Comparison of ENCODE assay signal across 8 cellular contexts in the genomic region with DNA sequence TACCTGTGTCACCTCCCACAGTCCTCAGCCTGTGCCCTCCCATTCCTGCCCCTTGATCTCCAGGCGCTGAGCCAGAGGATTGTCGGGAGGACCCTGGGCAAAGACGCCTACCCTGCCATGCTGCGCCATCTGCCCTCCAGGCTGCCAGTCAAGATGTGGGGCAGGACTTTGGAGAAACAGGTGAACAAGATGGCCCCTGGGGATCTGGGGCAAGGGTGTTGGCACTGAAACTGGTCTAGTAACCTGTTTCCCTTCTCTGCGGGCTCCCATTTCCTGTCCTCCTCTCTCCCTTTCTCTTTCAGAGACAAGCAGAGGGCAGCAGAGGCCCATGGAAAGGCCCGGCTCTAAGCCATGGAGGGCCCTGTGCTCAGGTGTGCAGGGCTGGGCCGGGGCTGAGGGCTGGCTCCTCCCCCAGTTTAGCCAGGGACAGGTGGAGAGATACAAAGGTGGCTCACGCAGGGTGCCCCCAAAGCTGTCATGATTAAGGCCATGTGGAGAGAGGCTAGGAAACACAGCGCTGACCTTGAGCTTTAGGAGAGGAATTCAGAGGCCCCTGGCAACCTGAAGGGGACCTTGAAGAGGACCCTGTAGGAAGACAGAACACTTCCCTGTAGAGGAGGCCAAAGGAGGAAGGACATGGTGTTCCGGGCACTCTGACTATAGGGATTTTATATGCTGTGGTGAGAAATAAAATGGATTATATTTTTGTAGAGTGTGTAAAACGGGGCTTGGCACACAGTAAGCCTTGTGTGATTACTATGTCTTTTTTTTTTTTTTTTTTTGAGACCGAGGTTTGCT. TPM values are rescaled to one million over a fixed set of nuclear protein-coding genes. Genes with fewer than 3 reads are reported as not detected.
A peak's percentile ranks its signal among the peaks of the same experiment; 100 is the strongest.
DNase-seq lines count a peak whose midpoint lies in the region; ATAC-seq and TF ChIP-seq lines count a peak whose summit lies in the region.

A gene (plus strand): TSS at position 74 of the 798 bp plus-strand sequence. CDS start 44 bp downstream, at position 118.

- no peaks in the 10 kb centered on the region for H3F3A ChIP-seq in PC-9 (ENCODE audit: insufficient read depth, low read depth)

- POLR2A ChIA-PET in PC-9 (lab: Charles Lee; ENCODE audit: unreplicated experiment), result no interaction called here

- H2AFZ ChIP-seq in PC-9, result peak within 1 kb of the TSS; percentile 43; the same call in 1 of the 2 replicates

- DNase-seq in ACHN (peak; percentile 31), HFF-Myc (ENCODE audit: extremely low read depth, low read depth) (no peak), PC-9 (peak; percentile 74), foreskin keratinocyte (peak; percentile 23 to 55)
- no peak for DNase-seq in activated CD4-positive, CD25-positive, alpha-beta regulatory T cell treated with anti-CD3 and anti-CD28 coated beads, Interleukin-2, amount 50 U/mL, for 72 hours

- H3K27me3 ChIP-seq in PC-9 (ENCODE audit: insufficient read depth, low read depth), result no peaks in the 10 kb centered on the region
- H3K27me3 ChIP-seq in foreskin keratinocyte, result no peaks in the 10 kb centered on the region

- intact Hi-C loops in PC-9 (cut with micrococcal nuclease; ENCODE audit: unreplicated experiment), result loop anchor here (1.0 to 5.0 kb wide), 5 partner anchors 39 to 1115 kb away; a partner anchor contains a TSS

- CTCF ChIA-PET in PC-9 (lab: Charles Lee), result no interaction called here

- H3K4me1 ChIP-seq in PC-9 (replicated peaks; ENCODE audit: insufficient read depth) (0 out of 2 replicates have a peak, but pooled peaks cover 5% of the 10 kb centered on the region), foreskin keratinocyte (no peaks in the 10 kb centered on the region)

- H3K79me2 ChIP-seq in PC-9 (ENCODE audit: low read depth), result no peaks in the 10 kb centered on the region

- no peak within 1 kb of the TSS for H3K4me3 ChIP-seq in HFF-Myc (replicated peaks; ENCODE audit: low read depth, low read length)
- H3K4me3 ChIP-seq in PC-9, result peak within 1 kb of the TSS; percentile 24; the same call in 1 of the 2 replicates

- no TSS peak for BruUV-seq in PC-9 (replicated peaks; lab: Mats Ljungman, UMichigan)

- no peaks in the 10 kb centered on the region for H4K20me1 ChIP-seq in PC-9 (ENCODE audit: insufficient read depth)

- H3K36me3 ChIP-seq in PC-9 (ENCODE audit: low read depth), result no peaks in the 10 kb centered on the region

- in situ Hi-C loops in ACHN (cut with HindIII; ENCODE audit: low pct_ligation_motif_present, low pct_unique_long_range_greater_than_20kb, low sequenced_read_pairs), result no loop called here

- peak within 1 kb of the TSS; percentile 62; the same call in 1 of the 2 replicates for H3K4me2 ChIP-seq in PC-9

- ATAC-seq in foreskin keratinocyte, result peak; percentile 98
- ATAC-seq in GM18519 (IDR thresholded peaks at IDR 0.05; ENCODE audit: low FRiP score, unreplicated experiment), result no peak
- no peak for ATAC-seq in HG02973 (IDR thresholded peaks at IDR 0.05; ENCODE audit: unreplicated experiment)
- ATAC-seq in GM19328 (IDR thresholded peaks at IDR 0.05; ENCODE audit: unreplicated experiment), result no peak

- H3K27ac ChIP-seq in PC-9 (peak within 1 kb of the TSS; percentile 53), foreskin keratinocyte (no peak within 1 kb of the TSS)

- TF ChIP-seq CTCF in HFF-Myc (IDR thresholded peaks at IDR 0.05; ENCODE audit: low read depth, low read length, missing control alignments), result peak; percentile 11
- TF ChIP-seq CTCF in PC-9 (conservative IDR thresholded peaks at IDR 0.05), result peak; percentile 53
- TF ChIP-seq CTCF in foreskin keratinocyte (conservative IDR thresholded peaks at IDR 0.05), result peak; percentile 72

- H3K9me3 ChIP-seq in PC-9 (ENCODE audit: insufficient read depth, low read depth), result no peaks in the 10 kb centered on the region

- no peaks in the 10 kb centered on the region for H3K9me2 ChIP-seq in PC-9 (ENCODE audit: insufficient read depth)

RNA-seq across cellular contexts. Expression of the gene that starts here (rescaled TPM):
- total RNA-seq in PC-9 (2021) (not detected in 2 replicates), foreskin keratinocyte (not detected in 2 replicates)
- not detected in 2 replicates for polyA plus RNA-seq in foreskin keratinocyte

Comparison
In these comparisons a context has a peak if more than half of its experiments do, and no peak if none do; other contexts are left out.
1. Peak in DNase-seq, H3K4me3 ChIP-seq, H3K27ac ChIP-seq and H3K4me2 ChIP-seq in PC-9; RNA of the gene not detected or under 1 TPM.
2. Peak in DNase-seq and ATAC-seq in foreskin keratinocyte; RNA of the gene not detected or under 1 TPM.
3. CTCF ChIP-seq: peak in every context shown above with its lines; median percentile 72 in foreskin keratinocyte; 53 in PC-9; 11 in HFF-Myc.